In genomic region chr2:146385031-146385430, GRCh38 we compare ENCODE assay signal across 1 cellular context.
TF ChIP-seq lines count a peak whose summit lies in the region.

No MANE protein-coding gene starts in this region.

TF ChIP-seq in WTC11, 78 proteins besides CTCF, POLR2A, EP300 and RAD21 (continued from another document):
- TF ChIP-seq ZNF532 (CRISPR knock-in tag; IDR thresholded peaks at IDR 0.05; ENCODE audit: borderline replicate concordance): no peak
- TF ChIP-seq KAT7 (CRISPR knock-in tag; IDR thresholded peaks at IDR 0.05; ENCODE audit: borderline replicate concordance): no peak
- TF ChIP-seq IRF2 (CRISPR knock-in tag; IDR thresholded peaks at IDR 0.05; ENCODE audit: borderline replicate concordance, low read depth): no peak
TF ChIP-seq in WTC11: peak in this region for 0.
